ENCODE assay signal across 8 cellular contexts in genomic region chr17:7234100-7235012, GRCh38. TPM values are rescaled to one million over a fixed set of nuclear protein-coding genes. Genes with fewer than 3 reads are reported as not detected.
A peak's percentile ranks its signal among the peaks of the same experiment; 100 is the strongest.
DNase-seq lines count a peak whose midpoint lies in the region; ATAC-seq, FAIRE-seq and TF ChIP-seq lines count a peak whose summit lies in the region.

TSS of gene DVL2 (minus strand) at chr17:7234517. CDS start at chr17:7234262, 255 bp downstream.

- H3K9me3 ChIP-seq in left lung: no peaks in the 10 kb centered on the region

- ATAC-seq in HG03457 (IDR thresholded peaks at IDR 0.05; ENCODE audit: unreplicated experiment) (peak; percentile 34), left lung (peak; percentile 56)

- H3K4me3 Mint-ChIP-seq in dendritic cell treated with granulocyte-macrophage colony-stimulating factor and Interleukin-4, amounts not matched to agents 40 ng/mL and 50 ng/mL, for 4 days: peak within 1 kb of the TSS; percentile 94

- H3K9me3 Mint-ChIP-seq in dendritic cell treated with granulocyte-macrophage colony-stimulating factor and Interleukin-4, amounts not matched to agents 40 ng/mL and 50 ng/mL, for 4 days: peaks cover 7% of the 10 kb centered on the region

- H3K36me3 Mint-ChIP-seq in dendritic cell treated with granulocyte-macrophage colony-stimulating factor and Interleukin-4, amounts not matched to agents 40 ng/mL and 50 ng/mL, for 4 days (ENCODE audit: low read depth): peaks cover 83% of the 10 kb centered on the region

- peak within 1 kb of the TSS; percentile 81 to 88 for H3K4me3 ChIP-seq in left lung

- no peaks in the 10 kb centered on the region for H3K27me3 ChIP-seq in left lung

- peaks cover 70% of the 10 kb centered on the region for H3K4me1 Mint-ChIP-seq in dendritic cell treated with granulocyte-macrophage colony-stimulating factor and Interleukin-4, amounts not matched to agents 40 ng/mL and 50 ng/mL, for 4 days (ENCODE audit: low read depth)

- peaks cover 0 to 38% of the 10 kb centered on the region in 2 donors for H3K36me3 ChIP-seq in left lung

- peak within 1 kb of the TSS; percentile 98 for H3K27ac Mint-ChIP-seq in dendritic cell treated with granulocyte-macrophage colony-stimulating factor and Interleukin-4, amounts not matched to agents 40 ng/mL and 50 ng/mL, for 4 days

- no peak for TF ChIP-seq CTCF in left lung (IDR thresholded peaks at IDR 0.05)

- H3K27ac ChIP-seq in left lung: peak within 1 kb of the TSS; percentile 84 to 90

- FAIRE-seq in GM19239 (lab: Jason Lieb, UNC): peak; percentile 98

- H3K4me1 ChIP-seq in left lung: peaks cover 14 to 57% of the 10 kb centered on the region in 2 donors

- DNase-seq in AML-193 (lab: John Stamatoyannopoulos, UW) (peak; percentile 45 to 67), GM19239 (ENCODE audit: insufficient read length, low spot score) (peak; percentile 94), NCI-H774 (lab: John Stamatoyannopoulos, UW) (peak; percentile 60), left lung (peak; percentile 96 to 97)
- DNase-seq in activated CD4-positive, alpha-beta T cell treated with anti-CD3 and anti-CD28 coated beads, Interleukin-2, amount 50 U/mL, for 4 hours: peak; percentile 93
- DNase-seq in stimulated activated CD4-positive, alpha-beta T cell treated with anti-CD3 and anti-CD28 coated beads, Interleukin-2, amount 100 ng/mL, for 4 hours (ENCODE audit: low read depth): peak; percentile 95

- no peaks in the 10 kb centered on the region for H3K27me3 Mint-ChIP-seq in dendritic cell treated with granulocyte-macrophage colony-stimulating factor and Interleukin-4, amounts not matched to agents 40 ng/mL and 50 ng/mL, for 4 days

- intact Hi-C loops in dendritic cell treated with granulocyte-macrophage colony-stimulating factor and Interleukin-4, amounts not matched to agents 40 ng/mL and 50 ng/mL, for 4 days (cut with micrococcal nuclease): loop anchor here (2.0 kb wide), 1 partner anchor 16 kb away; the partner anchor contains the start of genes ACADVL and DLG4
- intact Hi-C loops in left lung (cut with DNase I): no loop called here

RNA-seq across cellular contexts. Expression of gene DVL2, which starts in this region (rescaled TPM):
- 10 to 100 TPM; 36.9 to 46.3 TPM for total RNA-seq in left lung

Comparison
In these comparisons a context has a peak if more than half of its experiments do, and no peak if none do; other contexts are left out.
1. Peak in every context shown above with its lines: DNase-seq, ATAC-seq, H3K4me3 ChIP-seq and H3K27ac ChIP-seq.